16 cellular contexts compared by ENCODE assay signal in genomic region chr18:36398419-36398818, GRCh38.
"Had no signal": no experiment of that assay in that cellular context is flagged by ENCODE, and none has a peak within 500 bp of the region (broad histone marks: within the 10 kb centered on the region; RNA-seq: fewer than 3 reads in every experiment).

No MANE protein-coding gene starts in this region.

- ATAC-seq: left colon; lower lobe of right lung; naive thymus-derived CD8-positive, alpha-beta T cell had no signal

- H3K4me1 ChIP-seq: colonic mucosa, lower lobe of right lung, testis, vagina had no signal

- H3K27me3 ChIP-seq: colonic mucosa, neural progenitor cell, testis, vagina had no signal

- DNase-seq: activated CD4-positive, alpha-beta T cell treated with anti-CD3 and anti-CD28 coated beads for 1 hour; activated CD4-positive, alpha-beta T cell treated with anti-CD3 and anti-CD28 coated beads, Interleukin-2, amount 50 U/mL, for 1 hour; activated gamma-delta T cell treated with Interleukin-2 at 50 U/mL for 16 hours; activated T-cell treated with anti-CD3 and anti-CD28 coated beads, Interleukin-2, amount 50 U/mL, for 1 hour; anterior cingulate cortex; colonic mucosa; left colon; lower lobe of right lung; naive thymus-derived CD8-positive, alpha-beta T cell; stimulated activated CD4-positive, alpha-beta T cell treated with anti-CD3 and anti-CD28 coated beads, Interleukin-2, amount 100 ng/mL, for 48 hours; stimulated activated CD8-positive, alpha-beta memory T cell treated with anti-CD3 and anti-CD28 coated beads, Interleukin-4, amount 100 ng/mL, for 48 hours; stimulated activated naive CD4-positive, alpha-beta T cell; T-helper 1 cell; testis had no signal

- H3K27ac ChIP-seq: colonic mucosa, lower lobe of right lung, neural progenitor cell, testis, vagina had no signal

- H3K9me3 ChIP-seq: testis, vagina had no signal

- H3K4me3 ChIP-seq: colonic mucosa, lower lobe of right lung, neural progenitor cell, testis, vagina had no signal

- H3K36me3 ChIP-seq: colonic mucosa, lower lobe of right lung, vagina had no signal
